14 cellular contexts compared by ENCODE assay signal in genomic region chr20:5272268-5272667, GRCh38. TPM values are rescaled to one million over a fixed set of nuclear protein-coding genes. Genes with fewer than 3 reads are reported as not detected.
"Had no signal": no experiment of that assay in that cellular context is flagged by ENCODE, and none has a peak within 500 bp of the region (broad histone marks: within the 10 kb centered on the region; RNA-seq: fewer than 3 reads in every experiment).

No MANE protein-coding gene starts in this region.

- H3K9me3 ChIP-seq: HAP-1 had no signal

- H3K4me1 ChIP-seq: HAP-1 had no signal

- FAIRE-seq: HepG2 had no signal

- H3K36me3 Mint-ChIP-seq: IgD-negative memory B cell had no signal

- H3K9me3 Mint-ChIP-seq: GM23338, HFFc6 had no signal

- ATAC-seq: GM23338, HCT116, HepG2 had no signal

- H3K4me3 ChIP-seq: GM23338, HAP-1 had no signal

- H3K36me3 ChIP-seq: HAP-1 had no signal

- H3K27ac ChIP-seq: HL-60, KMS-11 had no signal

- H3K4me3 Mint-ChIP-seq: GM23338, HFFc6, IgD-negative memory B cell had no signal

- H3K4me2 ChIP-seq: GM23338, KMS-11 had no signal

- H3K4me1 Mint-ChIP-seq: IgD-negative memory B cell had no signal

- H3K27ac Mint-ChIP-seq: GM23338, HFFc6 had no signal

- H3K9ac ChIP-seq: KMS-11 had no signal

- DNase-seq: H7, HFFc6, Karpas-422, KBM-7 had no signal

RNA-seq across cellular contexts. Expression of gene PROKR2, which starts 44.5 kb away (rescaled TPM):
- total RNA-seq: H4, HepG2, HFFc6, HT1080, LHCN-M2 had no signal
- polyA plus RNA-seq: HepG2, IgD-negative memory B cell had no signal
